Comparison of ENCODE assay signal across 23 cellular contexts in genomic region chr18:5298156-5298852, GRCh38. TPM values are rescaled to one million over a fixed set of nuclear protein-coding genes. Genes with fewer than 3 reads are reported as not detected.
DNase-seq lines count a peak whose midpoint lies in the region; ATAC-seq and TF ChIP-seq lines count a peak whose summit lies in the region.
"Had no signal": no experiment of that assay in that cellular context is flagged by ENCODE, and none has a peak within 500 bp of the region (broad histone marks: within the 10 kb centered on the region; RNA-seq: fewer than 3 reads in every experiment).

No MANE protein-coding gene starts in this region.

- no peaks in the 10 kb centered on the region for H3K27me3 ChIP-seq in thyroid gland
- H3K27me3 ChIP-seq: adrenal gland, uterus had no signal

- H3K4me3 ChIP-seq in thyroid gland (replicated peaks in 1 of 3): no peak overlapping the region
- H3K4me3 ChIP-seq: adrenal gland, coronary artery, prostate gland, suprapubic skin, uterus had no signal

- no peaks in the 10 kb centered on the region for H3K36me3 ChIP-seq in thyroid gland
- H3K36me3 ChIP-seq: adrenal gland, heart left ventricle, prostate gland, suprapubic skin, uterus, WERI-Rb-1 had no signal

- POLR2A ChIA-PET in WTC11 (lab: Charles Lee): no interaction called here

- peaks cover 31% of the 10 kb centered on the region for H3K27me3 Mint-ChIP-seq in WTC11 (ENCODE audit: low read depth)
- H3K27me3 Mint-ChIP-seq in immature natural killer cell (ENCODE audit: low read depth in 3 of 3): peaks cover 20 to 32% (median 28%) of the 10 kb centered on the region in 3 donors

- H3K27ac ChIP-seq in thyroid gland: no peak overlapping the region
- H3K27ac ChIP-seq: prostate gland, suprapubic skin, uterus, WERI-Rb-1 had no signal

- no peak for TF ChIP-seq CTCF in WTC11 (IDR thresholded peaks at IDR 0.05)
- no peak for TF ChIP-seq CTCF in thyroid gland (IDR thresholded peaks at IDR 0.05)

- CTCF ChIA-PET in WTC11 (lab: Charles Lee): no interaction called here

- no peaks in the 10 kb centered on the region for H3K9me3 ChIP-seq in thyroid gland
- H3K9me3 ChIP-seq: adrenal gland, heart left ventricle, prostate gland, suprapubic skin, uterus had no signal

- intact Hi-C loops in thyroid gland (cut with DNase I): loop anchor here (5.0 kb wide), 1 partner anchor 61 kb away; no protein-coding TSS in a partner anchor

- DNase-seq in HuH-7 (ENCODE audit: low spot score): peak; percentile 44
- DNase-seq in WTC11 (ENCODE audit: low spot score): no peak
- DNase-seq in immature natural killer cell: no peak
- peak; percentile 5 to 28 for DNase-seq in thyroid gland
- no peak for DNase-seq in DMS79 treated with DMSO at 0.1 percent for 48 hours (lab: John Stamatoyannopoulos, UW)
- DNase-seq: activated CD4-positive, alpha-beta T cell treated with anti-CD3 and anti-CD28 coated beads, Interleukin-2, amount 10 ng/mL, durations not matched to agents 7 days and 5 days; activated T-cell treated with anti-CD3 and anti-CD28 coated beads, Interleukin-2, amount 50 U/mL, for 24 hours; CD4-positive, alpha-beta memory T cell; H9; left cardiac atrium; NCI-H1417 treated with DMSO at 0.1 percent for 48 hours; NCI-H2107; stimulated activated CD4-positive, alpha-beta T cell treated with anti-CD3 and anti-CD28 coated beads, Interleukin-15, amount 100 ng/mL, for 24 hours; stimulated activated naive B cell treated with anti-CD40 and anti-IgM and Interleukin-4, amounts not matched to agents 10 μg/mL and 1 μg/mL and 100 μg/mL, for 72 hours; uterus; WERI-Rb-1 had no signal

- H3K27ac Mint-ChIP-seq in WTC11: no peak overlapping the region
- peak overlapping the region in 1 of 6 donors; percentile 58 for H3K27ac Mint-ChIP-seq in immature natural killer cell
- H3K27ac Mint-ChIP-seq: activated CD4-positive, alpha-beta T cell treated with anti-CD3 and anti-CD28 coated beads, Interleukin-2, amount 10 ng/mL, durations not matched to agents 7 days and 5 days; activated T-cell treated with anti-CD3 and anti-CD28 coated beads, Interleukin-2, amount 50 U/mL, for 24 hours; H9; stimulated activated naive B cell treated with anti-CD40 and anti-IgM and Interleukin-4, amounts not matched to agents 10 μg/mL and 1 μg/mL and 100 μg/mL, for 72 hours had no signal

- no peak overlapping the region for H3K4me3 Mint-ChIP-seq in WTC11
- peak overlapping the region in 3 of 5 donors; percentile 55 to 59 (median 56) for H3K4me3 Mint-ChIP-seq in immature natural killer cell
- H3K4me3 Mint-ChIP-seq: activated T-cell treated with anti-CD3 and anti-CD28 coated beads, Interleukin-2, amount 50 U/mL, for 24 hours; stimulated activated naive B cell treated with anti-CD40 and anti-IgM and Interleukin-4, amounts not matched to agents 10 μg/mL and 1 μg/mL and 100 μg/mL, for 72 hours had no signal

- H3K4me1 ChIP-seq in thyroid gland: no peaks in the 10 kb centered on the region
- H3K4me1 ChIP-seq: prostate gland, uterus had no signal

- no peak for TF ChIP-seq POLR2A in thyroid gland (IDR thresholded peaks at IDR 0.05)

- H3K36me3 Mint-ChIP-seq in WTC11: no peaks in the 10 kb centered on the region
- peaks cover 0 to 5% (median 0%) of the 10 kb centered on the region in 3 donors for H3K36me3 Mint-ChIP-seq in immature natural killer cell
- H3K36me3 Mint-ChIP-seq: stimulated activated naive B cell treated with anti-CD40 and anti-IgM and Interleukin-4, amounts not matched to agents 10 μg/mL and 1 μg/mL and 100 μg/mL, for 72 hours had no signal

- H3K9me3 Mint-ChIP-seq in WTC11: no peaks in the 10 kb centered on the region
- no peaks in the 10 kb centered on the region for H3K9me3 Mint-ChIP-seq in immature natural killer cell
- H3K9me3 Mint-ChIP-seq: activated CD4-positive, alpha-beta T cell treated with anti-CD3 and anti-CD28 coated beads, Interleukin-2, amount 10 ng/mL, durations not matched to agents 7 days and 5 days; activated T-cell treated with anti-CD3 and anti-CD28 coated beads, Interleukin-2, amount 50 U/mL, for 24 hours; stimulated activated naive B cell treated with anti-CD40 and anti-IgM and Interleukin-4, amounts not matched to agents 10 μg/mL and 1 μg/mL and 100 μg/mL, for 72 hours had no signal

- ATAC-seq in WTC11 (no peak), GM21360 (IDR thresholded peaks at IDR 0.05; ENCODE audit: unreplicated experiment) (no peak), SK-N-SH treated with all-trans-retinoic acid at 6 μM for 48 hours (no peak)
- ATAC-seq: heart left ventricle; left cardiac atrium; stimulated activated naive B cell treated with anti-CD40 and anti-IgM and Interleukin-4, amounts not matched to agents 10 μg/mL and 1 μg/mL and 100 μg/mL, for 72 hours had no signal

- 76% methylated on average over 16 of the region's 16 CpGs for WGBS in thyroid gland, 2 donors

- H3K4me1 Mint-ChIP-seq in WTC11 (peaks cover 22% of the 10 kb centered on the region), immature natural killer cell (peaks cover 26 to 28% of the 10 kb centered on the region in 2 donors)

TF ChIP-seq in WTC11, 78 proteins besides CTCF, POLR2A, EP300 and RAD21 (continues in another document):
- TF ChIP-seq PRDM15 (CRISPR knock-in tag; IDR thresholded peaks at IDR 0.05) (no peak), GABPB1 (CRISPR knock-in tag; IDR thresholded peaks at IDR 0.05) (0 out of 2 replicates have a peak, but pooled peaks have one; percentile 41), ZNF263 (CRISPR knock-in tag; IDR thresholded peaks at IDR 0.05; ENCODE audit: low read depth) (no peak)

TF ChIP-seq in SK-N-SH treated with all-trans-retinoic acid at 6 μM for 48 hours, 23 proteins besides CTCF, POLR2A, EP300 and RAD21 (continues in another document):
- TF ChIP-seq BACH2 (CRISPR knock-in tag; IDR thresholded peaks at IDR 0.05; ENCODE audit: borderline replicate concordance) (no peak), ISL1 (CRISPR knock-in tag; IDR thresholded peaks at IDR 0.05) (no peak), TSHZ2 (CRISPR knock-in tag; IDR thresholded peaks at IDR 0.05) (no peak), ZFP3 (CRISPR knock-in tag; IDR thresholded peaks at IDR 0.05) (no peak), OSR1 (CRISPR knock-in tag; IDR thresholded peaks at IDR 0.05) (no peak), ESRRG (CRISPR knock-in tag; IDR thresholded peaks at IDR 0.05) (no peak), CREB5 (CRISPR knock-in tag; IDR thresholded peaks at IDR 0.05; ENCODE audit: low read depth) (no peak), ZNF8 (CRISPR knock-in tag; IDR thresholded peaks at IDR 0.05) (no peak), ARNTL (CRISPR knock-in tag; IDR thresholded peaks at IDR 0.05; ENCODE audit: borderline replicate concordance, low read depth) (no peak), TOX (CRISPR knock-in tag; IDR thresholded peaks at IDR 0.05; ENCODE audit: borderline replicate concordance) (no peak), SNAI2 (CRISPR knock-in tag; IDR thresholded peaks at IDR 0.05) (no peak), POU6F1 (CRISPR knock-in tag; IDR thresholded peaks at IDR 0.05; ENCODE audit: borderline replicate concordance, low read depth) (no peak), ZC3H10 (CRISPR knock-in tag; IDR thresholded peaks at IDR 0.05) (no peak), ZFP30 (CRISPR knock-in tag; IDR thresholded peaks at IDR 0.05) (no peak), ZNF565 (CRISPR knock-in tag; conservative IDR thresholded peaks at IDR 0.05; ENCODE audit: low read depth) (no peak)

RNA-seq across cellular contexts. Expression of gene ZBTB14, which starts 2.8 kb away (rescaled TPM):
- total RNA-seq in WTC11 (2021): 15.1 to 16.9 TPM (median 16.7 TPM) in 3 replicates
- 10 to 100 TPM; 11.6 to 17.9 (median 14.3) TPM for polyA plus RNA-seq in immature natural killer cell
- 10 to 100 TPM; 16.1 to 23.6 (median 18.4) TPM for total RNA-seq in thyroid gland

Comparison
In these comparisons a context has a peak if more than half of its experiments do, and no peak if none do; other contexts are left out.
1. DNase-seq: peak in HuH-7 (single experiment) and thyroid gland (2 of 2); none in WTC11 (single experiment), immature natural killer cell (0 of 3) and DMS79 treated with DMSO at 0.1 percent for 48 hours (single experiment).